In genomic region chr19:58356236-58356970, GRCh38 we compare ENCODE assay signal across 6 cellular contexts. TPM values are rescaled to one million over a fixed set of nuclear protein-coding genes. Genes with fewer than 3 reads are reported as not detected.
DNase-seq lines count a peak whose midpoint lies in the region; ATAC-seq, FAIRE-seq and TF ChIP-seq lines count a peak whose summit lies in the region.

No MANE protein-coding gene starts in this region.

- H3K9me3 ChIP-seq in IMR-90 (ENCODE audit: control insufficient read depth, insufficient read depth, low read length) (no peaks in the 10 kb centered on the region), small intestine (ENCODE audit: control insufficient read depth, low read depth) (no peaks in the 10 kb centered on the region), mesenchymal stem cell (ENCODE audit: control insufficient read depth, low read length) (no peaks in the 10 kb centered on the region)

- no peak overlapping the region for H2BK120ac ChIP-seq in IMR-90 (ENCODE audit: low read depth, low read length)
- no peak overlapping the region for H2BK120ac ChIP-seq in mesenchymal stem cell (ENCODE audit: low read depth, low read length)

- H3K79me1 ChIP-seq in IMR-90 (ENCODE audit: low read depth in 1 of 2, low read length in 2 of 2) (peaks cover 0 to 11% of the 10 kb centered on the region in 2 experiments; a peak in 3 of 4 replicates), mesenchymal stem cell (replicated peaks; ENCODE audit: low read length, poor library complexity, severe bottlenecking) (peaks cover 11% of the 10 kb centered on the region)

- no peak overlapping the region for H4K8ac ChIP-seq in IMR-90 (ENCODE audit: low read depth in 2 of 2, low read length in 2 of 2)
- no peak overlapping the region for H4K8ac ChIP-seq in mesenchymal stem cell (ENCODE audit: low read length)

- H2AK5ac ChIP-seq in IMR-90 (ENCODE audit: low read depth, low read length) (no peak overlapping the region), mesenchymal stem cell (ENCODE audit: low read length, severe bottlenecking) (no peak overlapping the region)

- DNase-seq in IMR-90 (peak; percentile 43), dermis blood vessel endothelial cell (peak; percentile 53), small intestine (no peak), mesenchymal stem cell (no peak), SKM-1 (lab: John Stamatoyannopoulos, UW; ENCODE audit: unreplicated experiment) (no peak), T1000 (lab: John Stamatoyannopoulos, UW) (no peak)

- H2AFZ ChIP-seq in IMR-90 (replicated peaks; ENCODE audit: low read length, poor library complexity) (peak overlapping the region; percentile 76), mesenchymal stem cell (ENCODE audit: low read depth, low read length) (no peak overlapping the region)

- intact Hi-C loops in IMR-90 (cut with micrococcal nuclease): no loop called here

- H3K9me1 ChIP-seq in IMR-90 (ENCODE audit: insufficient read depth, low read length): peaks cover 4% of the 10 kb centered on the region; the same call in 1 of the 2 replicates

- peaks cover 8% of the 10 kb centered on the region; the same call in 1 of the 2 replicates for H4K20me1 ChIP-seq in IMR-90 (ENCODE audit: insufficient read depth, low read length)

- no peak overlapping the region for H3K4ac ChIP-seq in IMR-90 (ENCODE audit: low read depth, low read length)
- no peak overlapping the region for H3K4ac ChIP-seq in mesenchymal stem cell (ENCODE audit: low read depth in 1 of 2, low read length in 2 of 2)

- peak; percentile 59 for ATAC-seq in IMR-90 (ENCODE audit: low read depth)

- FAIRE-seq in small intestine (lab: Jason Lieb, UNC): no peak

- H4K91ac ChIP-seq in IMR-90 (ENCODE audit: insufficient read depth, low read depth, low read length) (no peak overlapping the region), mesenchymal stem cell (ENCODE audit: low read length) (no peak overlapping the region)

- H2BK15ac ChIP-seq in IMR-90 (ENCODE audit: low read depth, low read length) (no peak overlapping the region), mesenchymal stem cell (ENCODE audit: low read depth, poor library complexity, severe bottlenecking) (no peak overlapping the region)

- H3K23ac ChIP-seq in IMR-90 (ENCODE audit: low read depth, low read length) (no peak overlapping the region), mesenchymal stem cell (ENCODE audit: low read length in 2 of 2) (no peak overlapping the region)

- no peak overlapping the region for H3K56ac ChIP-seq in IMR-90 (ENCODE audit: extremely low read depth, insufficient read depth, low read length)

- H3K27ac ChIP-seq in IMR-90 (ENCODE audit: insufficient read depth, low read length) (no peak overlapping the region), small intestine (ENCODE audit: low read depth in 1 of 2, low read length in 1 of 2) (no peak overlapping the region), mesenchymal stem cell (ENCODE audit: low read length, poor library complexity, severe bottlenecking) (no peak overlapping the region)

- H3K27me3 ChIP-seq in IMR-90 (ENCODE audit: control insufficient read depth, insufficient read depth, low read length) (peaks cover 10% of the 10 kb centered on the region), small intestine (ENCODE audit: control insufficient read depth in 2 of 2, insufficient read depth in 2 of 2, low read length in 2 of 2) (peaks cover 0 to 1% of the 10 kb centered on the region in 2 donors), mesenchymal stem cell (ENCODE audit: control insufficient read depth in 1 of 2, insufficient read depth in 1 of 2, low read length in 2 of 2) (peaks cover 0 to 24% of the 10 kb centered on the region in 2 experiments)

- 17% methylated on average over 75 of the region's 88 CpGs; no CpG with 5 or more reads in 1 of the 2 experiments for WGBS in IMR-90 (ENCODE audit: extremely low coverage in 2 of 2, insufficient read length in 1 of 2), 2 experiments
- 4 to 33% (median 19%) methylated on average over 71 to 88 of the region's 88 CpGs for WGBS in small intestine, 3 donors
- WGBS in mesenchymal stem cell: 97% methylated on average over 88 of the region's 88 CpGs

- no peak for TF ChIP-seq POLR2A in IMR-90 (IDR thresholded peaks at IDR 0.05; ENCODE audit: low read depth, low read length)

- no peak for TF ChIP-seq CTCF in IMR-90 (conservative IDR thresholded peaks at IDR 0.05; ENCODE audit: low read depth, low read length)

- no peak overlapping the region for H2AK9ac ChIP-seq in IMR-90 (replicated peaks; ENCODE audit: low read depth, low read length, poor library complexity)

- H3K36me3 ChIP-seq in IMR-90 (ENCODE audit: control insufficient read depth, insufficient read depth, low read length) (peaks cover 6% of the 10 kb centered on the region; the same call in 1 of the 2 replicates), small intestine (ENCODE audit: control insufficient read depth in 2 of 2, insufficient read depth in 2 of 2, low read length in 2 of 2) (no peaks in the 10 kb centered on the region), mesenchymal stem cell (ENCODE audit: control insufficient read depth in 1 of 2, insufficient read depth in 2 of 2, low read depth in 1 of 2, low read length in 2 of 2) (peaks cover 12 to 43% of the 10 kb centered on the region in 2 experiments)

- no peak overlapping the region for H2BK20ac ChIP-seq in IMR-90 (ENCODE audit: low read depth, low read length)

- dilution Hi-C loops in IMR-90 (cut with HindIII; ENCODE audit: low sequenced_read_pairs, unreplicated experiment): no loop called here

- CTCF ChIA-PET in IMR-90 (lab: Yijun Ruan, JAX): no interaction called here

- POLR2A ChIA-PET in IMR-90 (lab: Charles Lee; ENCODE audit: unreplicated experiment): no interaction called here

- H4K5ac ChIP-seq in IMR-90 (ENCODE audit: low read depth, low read length): no peak overlapping the region

- no peak for TF ChIP-seq RAD21 in IMR-90 (IDR thresholded peaks at IDR 0.05; ENCODE audit: low read length)

- H2BK12ac ChIP-seq in mesenchymal stem cell (ENCODE audit: low read length in 2 of 2): no peak overlapping the region

- BruUV-seq in IMR-90 (replicated peaks; lab: Mats Ljungman, UMichigan): no TSS peak

- H3K4me1 ChIP-seq in IMR-90 (ENCODE audit: control insufficient read depth, insufficient read depth, low read length): peaks cover 7% of the 10 kb centered on the region; the same call in 1 of the 2 replicates
- peaks cover 0 to 4% of the 10 kb centered on the region in 2 donors for H3K4me1 ChIP-seq in small intestine (ENCODE audit: control insufficient read depth in 2 of 2, insufficient read depth in 1 of 2, low read depth in 1 of 2, low read length in 1 of 2)
- peaks cover 8% of the 10 kb centered on the region for H3K4me1 ChIP-seq in mesenchymal stem cell (ENCODE audit: control insufficient read depth, insufficient read depth, low read depth, low read length)

- H3K18ac ChIP-seq in IMR-90 (ENCODE audit: low read depth, low read length) (no peak overlapping the region), mesenchymal stem cell (ENCODE audit: low read depth in 1 of 2, low read length in 2 of 2) (no peak overlapping the region)

- no peak overlapping the region for H3K14ac ChIP-seq in IMR-90 (replicated peaks; ENCODE audit: low read depth, low read length)
- no peak overlapping the region for H3K14ac ChIP-seq in mesenchymal stem cell (ENCODE audit: low read length in 2 of 2)

- in situ Hi-C loops in IMR-90 (cut with MboI; ENCODE audit: low sequenced_read_pairs): no loop called here

- H3K4me3 ChIP-seq in IMR-90 (ENCODE audit: insufficient read depth, low read depth, low read length): peak overlapping the region; percentile 23
- H3K4me3 ChIP-seq in small intestine (ENCODE audit: low read depth in 1 of 2, low read length in 2 of 2): peak overlapping the region; percentile 10 to 28
- H3K4me3 ChIP-seq in mesenchymal stem cell (ENCODE audit: insufficient read depth in 1 of 2, low read depth in 1 of 2, low read length in 2 of 2): peak overlapping the region in 1 of 2 experiments; percentile 55

- H3K4me2 ChIP-seq in IMR-90 (ENCODE audit: low read depth, low read length) (peak overlapping the region; percentile 86), mesenchymal stem cell (ENCODE audit: low read length, poor library complexity, severe bottlenecking) (no peak overlapping the region)

- H2BK5ac ChIP-seq in IMR-90 (ENCODE audit: low read depth, low read length, poor library complexity, severe bottlenecking): no peak overlapping the region
- no peak overlapping the region for H2BK5ac ChIP-seq in mesenchymal stem cell (ENCODE audit: low read depth, low read length, poor library complexity, severe bottlenecking)

- H3K9ac ChIP-seq in IMR-90 (ENCODE audit: low read depth, low read length): no peak overlapping the region
- H3K9ac ChIP-seq in mesenchymal stem cell (ENCODE audit: low read length): no peak overlapping the region

RNA-seq across cellular contexts. Expression of gene A1BG, which starts 3.1 kb away (rescaled TPM):
- total RNA-seq in IMR-90 (2012; rRNA removed) (4.5 and 6.4 TPM in 2 replicates), dermis blood vessel endothelial cell (0.37 and 12.4 TPM in 2 replicates)
- polyA plus RNA-seq in IMR-90 (2012; rRNA removed) (54.5 and 65.7 TPM in 2 replicates), small intestine (10 to 100 TPM in 1 of 3 donors, 1 to 10 TPM in 1, not detected in 1; 9.3 to 45.9 TPM)
- 40.0 and 43.7 TPM in 2 replicates for polyA plus RNA-seq in IMR-90 (2012; cell fraction: cytosol; rRNA removed)
- 10.3 and 18.0 TPM in 2 replicates for polyA plus RNA-seq in IMR-90 (2012; cell fraction: nucleus; rRNA removed; ENCODE audit: low replicate concordance)
- 85.1 TPM for polyA plus RNA-seq in mesenchymal stem cell (2013, experiment 1 of 2)
- polyA plus RNA-seq in mesenchymal stem cell (2013, experiment 2 of 2): 84.2 TPM

RNA-seq across cellular contexts. Expression of gene ZNF497, which starts 6.1 kb away (rescaled TPM):
- total RNA-seq in IMR-90 (2012; rRNA removed) (0.18 and 0.56 TPM in 2 replicates), dermis blood vessel endothelial cell (1.3 and 2.9 TPM in 2 replicates)
- polyA plus RNA-seq in IMR-90 (2012; rRNA removed) (0.24 and 0.27 TPM in 2 replicates), small intestine (under 1 TPM in 2 of 3 donors, not detected in 1; 0.22 to 0.82 TPM)
- polyA plus RNA-seq in IMR-90 (2012; cell fraction: cytosol; rRNA removed): 0.25 TPM in 2 replicates
- 1.2 and 4.0 TPM in 2 replicates for polyA plus RNA-seq in IMR-90 (2012; cell fraction: nucleus; rRNA removed; ENCODE audit: low replicate concordance)
- polyA plus RNA-seq in mesenchymal stem cell (2013, experiment 1 of 2): 0.17 TPM
- 0.18 TPM for polyA plus RNA-seq in mesenchymal stem cell (2013, experiment 2 of 2)

RNA-seq across cellular contexts. Expression of gene ZNF837, which starts 24.4 kb away (rescaled TPM):
- total RNA-seq in IMR-90 (2012; rRNA removed) (0.54 and 0.56 TPM in 2 replicates), dermis blood vessel endothelial cell (3.5 and 4.1 TPM in 2 replicates)
- polyA plus RNA-seq in IMR-90 (2012; rRNA removed) (1.2 and 1.9 TPM in 2 replicates), small intestine (1 to 10 TPM; 2.9 to 4.3 (median 3.4) TPM)
- 1.7 and 1.9 TPM in 2 replicates for polyA plus RNA-seq in IMR-90 (2012; cell fraction: cytosol; rRNA removed)
- 0.97 and 3.2 TPM in 2 replicates for polyA plus RNA-seq in IMR-90 (2012; cell fraction: nucleus; rRNA removed; ENCODE audit: low replicate concordance)
- polyA plus RNA-seq in mesenchymal stem cell (2013, experiment 1 of 2): 1.1 TPM
- 1.5 TPM for polyA plus RNA-seq in mesenchymal stem cell (2013, experiment 2 of 2)

RNA-seq across cellular contexts. Expression of gene ZSCAN22, which starts 29.6 kb away (rescaled TPM):
- total RNA-seq in IMR-90 (2012; rRNA removed) (1.9 and 2.5 TPM in 2 replicates), dermis blood vessel endothelial cell (3.4 and 3.7 TPM in 2 replicates)
- polyA plus RNA-seq in IMR-90 (2012; rRNA removed) (1.8 and 2.2 TPM in 2 replicates), small intestine (1 to 10 TPM in 1 of 3 donors, under 1 TPM in 2; 0.67 to 1.1 (median 0.97) TPM)
- 1.1 and 1.4 TPM in 2 replicates for polyA plus RNA-seq in IMR-90 (2012; cell fraction: cytosol; rRNA removed)
- polyA plus RNA-seq in IMR-90 (2012; cell fraction: nucleus; rRNA removed; ENCODE audit: low replicate concordance): 1.7 and 2.3 TPM in 2 replicates
- polyA plus RNA-seq in mesenchymal stem cell (2013, experiment 1 of 2): 1.4 TPM
- polyA plus RNA-seq in mesenchymal stem cell (2013, experiment 2 of 2): 1.4 TPM

RNA-seq across cellular contexts. Expression of gene RPS5, which starts 30.7 kb away (rescaled TPM):
- 3,811 and 5,858 TPM in 2 replicates for total RNA-seq in IMR-90 (2012; rRNA removed)
- polyA plus RNA-seq in IMR-90 (2012; rRNA removed): 3,265 and 3,617 TPM in 2 replicates
- 1,967 and 6,567 TPM in 2 replicates for polyA plus RNA-seq in IMR-90 (2012; cell fraction: cytosol; rRNA removed)
- polyA plus RNA-seq in IMR-90 (2012; cell fraction: nucleus; rRNA removed; ENCODE audit: low replicate concordance): 1,256 and 1,694 TPM in 2 replicates
- 1,348 and 2,550 TPM in 2 replicates for total RNA-seq in dermis blood vessel endothelial cell
- 1,000 to 10,000 TPM in 2 of 3 donors, 100 to 1,000 TPM in 1; 863 to 1,751 (median 1,463) TPM for polyA plus RNA-seq in small intestine
- polyA plus RNA-seq in mesenchymal stem cell (2013, experiment 1 of 2): 995 TPM
- polyA plus RNA-seq in mesenchymal stem cell (2013, experiment 2 of 2): 1,024 TPM

Comparison
In these comparisons a context has a peak if more than half of its experiments do, and no peak if none do; other contexts are left out.
1. DNase-seq: peak in IMR-90 (single experiment) and dermis blood vessel endothelial cell (single experiment); none in small intestine (single experiment), mesenchymal stem cell (single experiment), SKM-1 (single experiment) and T1000 (single experiment).